12 cellular contexts compared by ENCODE assay signal in the genomic region with DNA sequence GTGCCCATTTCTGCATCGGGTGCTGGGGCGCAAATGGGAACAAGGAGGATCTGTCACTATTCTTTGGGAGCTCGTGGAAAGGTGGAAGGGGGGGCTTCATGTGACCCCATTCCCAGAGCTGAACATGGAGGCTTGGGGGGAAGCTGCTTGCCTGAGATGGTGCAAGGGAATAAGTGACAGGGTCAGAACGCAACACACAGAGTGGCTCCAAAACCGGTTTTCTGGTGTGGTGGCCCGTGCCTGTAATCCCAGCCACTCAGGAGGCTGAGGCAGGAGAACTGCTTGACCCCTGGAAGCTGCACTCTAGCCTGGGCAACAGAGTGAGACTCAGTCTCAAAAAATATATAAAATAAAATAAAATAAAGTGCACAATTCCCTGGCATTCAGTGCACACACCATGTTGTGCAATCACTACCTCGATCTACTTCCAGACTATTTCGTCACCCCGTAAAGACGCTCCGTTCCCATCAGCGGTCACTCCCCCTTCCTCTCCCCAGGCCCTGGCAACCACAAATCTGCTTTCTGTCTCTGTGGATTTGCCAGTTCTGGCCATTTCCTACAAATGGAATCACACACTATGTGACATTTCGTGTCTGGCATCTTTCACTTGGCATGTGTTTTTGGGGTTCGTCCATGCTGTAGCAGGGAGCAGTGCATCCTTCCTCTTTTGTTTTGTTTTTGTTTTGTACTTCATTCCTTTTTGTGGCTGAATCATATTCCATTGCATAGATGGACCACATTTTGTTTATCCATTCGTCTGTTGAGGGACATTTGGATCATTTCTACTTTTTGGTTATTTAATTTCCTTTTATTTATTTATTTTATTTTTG. TPM values are rescaled to one million over a fixed set of nuclear protein-coding genes. Genes with fewer than 3 reads are reported as not detected.
DNase-seq lines count a peak whose midpoint lies in the region; ATAC-seq and TF ChIP-seq lines count a peak whose summit lies in the region.
"Had no signal": no experiment of that assay in that cellular context is flagged by ENCODE, and none has a peak within 500 bp of the region (broad histone marks: within the 10 kb centered on the region; RNA-seq: fewer than 3 reads in every experiment).

No MANE protein-coding gene starts in this region.

- 29 to 50% (median 32%) methylated on average over 15 of the region's 15 CpGs for WGBS in psoas muscle, 3 donors

- H3K4me3 Mint-ChIP-seq in GM23338 = no peak overlapping the region
- H3K4me3 Mint-ChIP-seq in CD4-positive, alpha-beta T cell = no peak overlapping the region

- H2AFZ ChIP-seq in PC-3 (ENCODE audit: low read length) = no peak overlapping the region
- H2AFZ ChIP-seq in GM23338 = no peak overlapping the region

- POLR2A ChIA-PET in PC-3 (lab: Charles Lee; ENCODE audit: unreplicated experiment) = interaction anchor here (0.6 kb wide), 1 partner anchor 318 kb away, joined by 3 read pairs; no protein-coding TSS in a partner anchor
- POLR2A ChIA-PET in CD4-positive, alpha-beta T cell (lab: Charles Lee) = no interaction called here

- H3F3A ChIP-seq in PC-3 (ENCODE audit: low read length, unreplicated experiment) = no peaks in the 10 kb centered on the region
- H3F3A ChIP-seq in GM23338 (replicated peaks; ENCODE audit: low read depth) = no peaks in the 10 kb centered on the region

- peak; percentile 38 for DNase-seq in PC-3
- peak; percentile 91 for DNase-seq in fibroblast of the aortic adventitia (ENCODE audit: low read depth)
- peak; percentile 72 to 83 for DNase-seq in psoas muscle
- DNase-seq in GM23338 (ENCODE audit: low spot score) = no peak
- no peak for DNase-seq in CD4-positive, alpha-beta T cell
- DNase-seq in NCI-H146 treated with DMSO at 0.1 percent for 48 hours (lab: John Stamatoyannopoulos, UW; ENCODE audit: unreplicated experiment) = no peak
- DNase-seq: DMS79, NCI-H1417 treated with DMSO at 0.1 percent for 48 hours, T-helper 1 cell had no signal

- no peaks in the 10 kb centered on the region for H3K36me3 ChIP-seq in BLaER1 treated with 17β-estradiol and CSF1 and Interleukin-3, amounts not matched to agents 10 nM and 100 nM
- no peaks in the 10 kb centered on the region for H3K36me3 ChIP-seq in PC-3 (ENCODE audit: low read depth, low read length)
- H3K36me3 ChIP-seq in psoas muscle (ENCODE audit: insufficient read depth in 1 of 2, low read depth in 1 of 2) = no peaks in the 10 kb centered on the region
- H3K36me3 ChIP-seq in GM23338 (ENCODE audit: insufficient read depth) = no peaks in the 10 kb centered on the region

- no peaks in the 10 kb centered on the region for H3K27me3 ChIP-seq in BLaER1 treated with 17β-estradiol and CSF1 and Interleukin-3, amounts not matched to agents 10 nM and 100 nM
- H3K27me3 ChIP-seq in PC-3 (ENCODE audit: low read length) (no peaks in the 10 kb centered on the region), psoas muscle (ENCODE audit: insufficient read depth in 3 of 3, low read length in 2 of 3) (no peaks in the 10 kb centered on the region), GM23338 (ENCODE audit: insufficient read depth) (peaks cover 41% of the 10 kb centered on the region)
- H3K27me3 ChIP-seq in CD4-positive, alpha-beta T cell (ENCODE audit: control insufficient read depth, insufficient read depth, low read length) = no peaks in the 10 kb centered on the region

- no peaks in the 10 kb centered on the region for H3K4me1 Mint-ChIP-seq in GM23338
- H3K4me1 Mint-ChIP-seq in CD4-positive, alpha-beta T cell (ENCODE audit: low read depth) = peaks cover 4% of the 10 kb centered on the region

- no peaks in the 10 kb centered on the region for H4K20me1 ChIP-seq in BLaER1 treated with 17β-estradiol and CSF1 and Interleukin-3, amounts not matched to agents 10 nM and 100 nM
- H4K20me1 ChIP-seq in PC-3 (ENCODE audit: low read length) (no peaks in the 10 kb centered on the region), GM23338 (replicated peaks; ENCODE audit: insufficient read depth) (no peaks in the 10 kb centered on the region)

- no peaks in the 10 kb centered on the region for H3K36me3 Mint-ChIP-seq in GM23338 (ENCODE audit: low read depth)
- no peaks in the 10 kb centered on the region for H3K36me3 Mint-ChIP-seq in CD4-positive, alpha-beta T cell (ENCODE audit: low read depth)

- TF ChIP-seq CTCF in PC-3 (conservative IDR thresholded peaks at IDR 0.05; ENCODE audit: low read depth, low read length) = no peak
- no peak for TF ChIP-seq CTCF in fibroblast of the aortic adventitia (IDR thresholded peaks at IDR 0.05; ENCODE audit: insufficient read depth, low read length)
- TF ChIP-seq CTCF in psoas muscle (IDR thresholded peaks at IDR 0.05) = no peak
- no peak for TF ChIP-seq CTCF in GM23338 (conservative IDR thresholded peaks at IDR 0.05; ENCODE audit: low read depth in 2 of 2)
- no peak for TF ChIP-seq CTCF in CD4-positive, alpha-beta T cell (IDR thresholded peaks at IDR 0.05)

- peaks cover 13% of the 10 kb centered on the region for H3K27me3 Mint-ChIP-seq in GM23338 (ENCODE audit: insufficient read depth, low read depth, poor library complexity)
- H3K27me3 Mint-ChIP-seq in CD4-positive, alpha-beta T cell = peaks cover 9% of the 10 kb centered on the region

- H3K9me2 ChIP-seq in PC-3 (replicated peaks; ENCODE audit: low read length) = no peaks in the 10 kb centered on the region
- no peaks in the 10 kb centered on the region for H3K9me2 ChIP-seq in GM23338 (ENCODE audit: insufficient read depth)

- no TSS peak for BruUV-seq in PC-3 (replicated peaks; lab: Mats Ljungman, UMichigan)

- H3K9ac ChIP-seq in BLaER1 treated with 17β-estradiol and CSF1 and Interleukin-3, amounts not matched to agents 10 nM and 100 nM = no peak overlapping the region
- H3K9ac ChIP-seq in PC-3 (ENCODE audit: low read length) = no peak overlapping the region

- H3K79me2 ChIP-seq in PC-3 (ENCODE audit: low read length) = no peaks in the 10 kb centered on the region
- H3K79me2 ChIP-seq in GM23338 (replicated peaks; ENCODE audit: insufficient read depth) = no peaks in the 10 kb centered on the region

- peak overlapping the region in 10 of 11 experiments; percentile 21 to 83 (median 60); a peak in 17 of 22 replicates for H3K4me2 ChIP-seq in BLaER1 treated with 17β-estradiol and CSF1 and Interleukin-3, amounts not matched to agents 10 nM and 100 nM
- H3K4me2 ChIP-seq in PC-3 (ENCODE audit: low read length) (0 out of 2 replicates have a peak overlapping the region, but pooled peaks have one; percentile 12), GM23338 (no peak overlapping the region)

- no peak overlapping the region for H3K27ac Mint-ChIP-seq in GM23338
- H3K27ac Mint-ChIP-seq in CD4-positive, alpha-beta T cell = no peak overlapping the region

- H3K9me3 ChIP-seq in BLaER1 treated with 17β-estradiol and CSF1 and Interleukin-3, amounts not matched to agents 10 nM and 100 nM (replicated peaks in 1 of 11) = no peaks in the 10 kb centered on the region
- H3K9me3 ChIP-seq in PC-3 (ENCODE audit: low read length) (no peaks in the 10 kb centered on the region), psoas muscle (no peaks in the 10 kb centered on the region)
- H3K9me3 ChIP-seq in CD4-positive, alpha-beta T cell (ENCODE audit: control insufficient read depth, low read length) = no peaks in the 10 kb centered on the region

- no peak for ATAC-seq in PC-3
- ATAC-seq in psoas muscle = peak; percentile 78 to 95 (median 85)
- no peak for ATAC-seq in GM23338
- ATAC-seq in CD4-positive, alpha-beta T cell (ENCODE audit: poor library complexity) = no peak
- no peak for ATAC-seq in HG03196 (IDR thresholded peaks at IDR 0.05; ENCODE audit: unreplicated experiment)

- CTCF ChIA-PET in PC-3 (lab: Charles Lee) = no interaction called here
- CTCF ChIA-PET in CD4-positive, alpha-beta T cell (lab: Charles Lee) = no interaction called here

- peak overlapping the region in 5 of 11 experiments; percentile 6 to 46 (median 26); a peak in 8 of 22 replicates for H3K27ac ChIP-seq in BLaER1 treated with 17β-estradiol and CSF1 and Interleukin-3, amounts not matched to agents 10 nM and 100 nM
- H3K27ac ChIP-seq in PC-3 (ENCODE audit: low read length) (no peak overlapping the region), psoas muscle (no peak overlapping the region), GM23338 (ENCODE audit: low read depth) (no peak overlapping the region)
- no peak overlapping the region for H3K27ac ChIP-seq in CD4-positive, alpha-beta T cell (ENCODE audit: low read depth, low read length)

- intact Hi-C loops in PC-3 (cut with micrococcal nuclease) (no loop called here), psoas muscle (cut with DNase I) (no loop called here)
- intact Hi-C loops in CD4-positive, alpha-beta T cell (cut with DNase I, micrococcal nuclease) = no loop called here

- H3K9me3 Mint-ChIP-seq in GM23338 = no peaks in the 10 kb centered on the region
- H3K9me3 Mint-ChIP-seq in CD4-positive, alpha-beta T cell = no peaks in the 10 kb centered on the region

- peaks cover 0 to 27% (median 14%) of the 10 kb centered on the region in 10 experiments; a peak in 15 of 20 replicates for H3K4me1 ChIP-seq in BLaER1 treated with 17β-estradiol and CSF1 and Interleukin-3, amounts not matched to agents 10 nM and 100 nM
- H3K4me1 ChIP-seq in PC-3 (ENCODE audit: insufficient read depth, low read length) (no peaks in the 10 kb centered on the region), psoas muscle (peaks cover 7% of the 10 kb centered on the region), GM23338 (ENCODE audit: insufficient read depth) (no peaks in the 10 kb centered on the region)

- peak overlapping the region in 1 of 10 experiments; percentile 31; a peak in 1 of 20 replicates for H3K4me3 ChIP-seq in BLaER1 treated with 17β-estradiol and CSF1 and Interleukin-3, amounts not matched to agents 10 nM and 100 nM
- no peak overlapping the region for H3K4me3 ChIP-seq in PC-3 (ENCODE audit: low read length)
- H3K4me3 ChIP-seq in fibroblast of the aortic adventitia (ENCODE audit: low read depth, low read length) = no peak overlapping the region
- H3K4me3 ChIP-seq in psoas muscle = peak overlapping the region; percentile 16
- no peak overlapping the region for H3K4me3 ChIP-seq in GM23338

TF ChIP-seq in GM23338, 12 proteins besides CTCF, POLR2A, EP300 and RAD21 (continues in another document):
- TF ChIP-seq POLR2AphosphoS5 (IDR thresholded peaks at IDR 0.05; ENCODE audit: low read depth) = no peak

RNA-seq across cellular contexts. Expression of a gene that starts 18.3 kb away (rescaled TPM):
- 0.04 TPM in 1 of 2 replicates, not detected in the other for total RNA-seq in PC-3 (2014; rRNA removed)
- total RNA-seq in fibroblast of the aortic adventitia (ENCODE audit: low replicate concordance) = 0.49 and 0.63 TPM in 2 replicates
- 1 to 10 TPM in 2 of 4 donors, under 1 TPM in 1, not detected in 1; 0.12 to 1.8 (median 1.5) TPM for total RNA-seq in psoas muscle
- polyA plus RNA-seq in psoas muscle = under 1 TPM; 0.10 to 0.94 (median 0.75) TPM
- total RNA-seq in GM23338 (2014; rRNA removed; shearing (Covaris generic)) = 0.63 TPM in 1 of 2 replicates, not detected in the other
- 0.31 and 0.58 TPM in 2 replicates for polyA plus RNA-seq in GM23338 (2016; fragmentation: Nextera tagmentation; extraction: Ambion mirVana)
- not detected for total RNA-seq in CD4-positive, alpha-beta T cell
- total RNA-seq: mononuclear cell had no signal

RNA-seq across cellular contexts. Expression of a gene that starts 22.4 kb away (rescaled TPM):
- total RNA-seq in PC-3 (2014; rRNA removed) = 97.1 and 155 TPM in 2 replicates
- total RNA-seq in fibroblast of the aortic adventitia (ENCODE audit: low replicate concordance) = 17.7 and 37.3 TPM in 2 replicates
- 10 to 100 TPM; 34.6 to 45.0 (median 37.9) TPM for total RNA-seq in psoas muscle
- polyA plus RNA-seq in psoas muscle = 10 to 100 TPM; 15.6 to 34.5 (median 34.4) TPM
- 81.9 and 138 TPM in 2 replicates for total RNA-seq in GM23338 (2014; rRNA removed; shearing (Covaris generic))
- 13.8 and 14.3 TPM in 2 replicates for polyA plus RNA-seq in GM23338 (2016; fragmentation: Nextera tagmentation; extraction: Ambion mirVana)
- total RNA-seq in CD4-positive, alpha-beta T cell = 100 to 1,000 TPM; 146 to 150 TPM

Comparison
In these comparisons a context has a peak if more than half of its experiments do, and no peak if none do; other contexts are left out.
1. ATAC-seq: peak in psoas muscle (4 of 4); none in PC-3 (single experiment), GM23338 (single experiment), CD4-positive, alpha-beta T cell (single experiment) and HG03196 (single experiment).
2. DNase-seq: peak in PC-3 (single experiment), fibroblast of the aortic adventitia (single experiment) and psoas muscle (2 of 2); none in GM23338 (single experiment), CD4-positive, alpha-beta T cell (0 of 10) and NCI-H146 treated with DMSO at 0.1 percent for 48 hours (single experiment).